ENCODE assay signal across 22 cellular contexts in the genomic region with DNA sequence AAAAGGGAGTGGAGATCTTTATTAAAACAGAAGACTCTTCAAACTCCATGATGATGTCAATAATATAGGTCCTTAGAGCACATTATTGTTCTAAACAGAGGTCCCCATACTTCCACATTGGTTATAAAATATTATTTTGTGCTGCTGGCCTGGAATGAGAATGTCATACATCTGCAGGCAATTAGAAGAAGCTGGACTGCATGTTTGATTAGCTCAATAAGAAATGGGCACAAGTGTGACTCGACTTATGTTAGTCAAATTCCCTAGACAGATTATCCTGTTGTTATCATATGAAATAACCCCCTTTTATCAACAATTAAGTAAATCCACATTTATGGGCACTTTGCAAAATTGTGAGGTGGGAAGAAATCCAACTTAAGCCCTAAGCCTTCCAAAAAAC. TPM values are rescaled to one million over a fixed set of nuclear protein-coding genes. Genes with fewer than 3 reads are reported as not detected.
DNase-seq lines count a peak whose midpoint lies in the region; ATAC-seq, FAIRE-seq and TF ChIP-seq lines count a peak whose summit lies in the region.
"Had no signal": no experiment of that assay in that cellular context is flagged by ENCODE, and none has a peak within 500 bp of the region (broad histone marks: within the 10 kb centered on the region; RNA-seq: fewer than 3 reads in every experiment).

No MANE protein-coding gene starts in this region.

- ATAC-seq in K562 (no peak), HG03521 (IDR thresholded peaks at IDR 0.05; ENCODE audit: unreplicated experiment) (no peak), HG03135 (IDR thresholded peaks at IDR 0.05; ENCODE audit: unreplicated experiment) (no peak), GM21423 (IDR thresholded peaks at IDR 0.05; ENCODE audit: unreplicated experiment) (no peak)
- ATAC-seq: HCT116 had no signal

- CTCF ChIA-PET in K562 (lab: Yijun Ruan, JAX; ENCODE audit: low intra/inter-chr PET ratio), result no interaction called here

- H3K9me1 ChIP-seq in K562 (ENCODE audit: control insufficient read depth, insufficient read depth, low read length), result no peaks in the 10 kb centered on the region

- H3K27me3 ChIP-seq in ACC112 (ENCODE audit: insufficient read depth, low read length), result no peaks in the 10 kb centered on the region
- peaks cover 7 to 14% of the 10 kb centered on the region in 2 experiments; a peak in 4 of 5 replicates for H3K27me3 ChIP-seq in K562 (ENCODE audit: control insufficient read depth in 2 of 2, insufficient read depth in 2 of 2, low read length in 2 of 2)
- H3K27me3 ChIP-seq in osteoblast (ENCODE audit: insufficient read depth, low read length), result no peaks in the 10 kb centered on the region

- no TSS peak for BruUV-seq in K562 (replicated peaks; lab: Mats Ljungman, UMichigan)

- DNase-seq in K562 (ENCODE audit: extremely low read depth in 1 of 4, low spot score in 3 of 4), result no peak
- DNase-seq in fibroblast of mammary gland (ENCODE audit: low read depth), result peak; percentile 38
- DNase-seq in osteoblast (ENCODE audit: insufficient read length, low spot score, missing footprints), result no peak
- no peak for DNase-seq in T-helper 2 cell
- DNase-seq: 8988T; BE2C; C1 segment of cervical spinal cord; Caco-2; CD4-positive, CD25-positive, alpha-beta regulatory T cell; CD8-positive, alpha-beta memory T cell; GOT3; H7; HFFc6 had no signal

- H3K9me3 ChIP-seq in K562 (replicated peaks; ENCODE audit: control insufficient read depth, insufficient read depth, low read depth, low read length) (no peaks in the 10 kb centered on the region), osteoblast (ENCODE audit: low read depth, low read length) (no peaks in the 10 kb centered on the region)
- H3K9me3 ChIP-seq: BE2C, Caco-2 had no signal

- TF ChIP-seq EP300 in K562 (IDR thresholded peaks at IDR 0.05; ENCODE audit: low read length), result no peak

- H2AFZ ChIP-seq in ACC112 (ENCODE audit: low read length, unreplicated experiment), result no peak overlapping the region
- no peak overlapping the region for H2AFZ ChIP-seq in K562 (ENCODE audit: low read depth, low read length)
- H2AFZ ChIP-seq in osteoblast (ENCODE audit: low read length), result no peak overlapping the region

- H3K36me3 ChIP-seq in ACC112 (ENCODE audit: insufficient read depth, low read length), result peaks cover 48% of the 10 kb centered on the region
- no peaks in the 10 kb centered on the region for H3K36me3 ChIP-seq in K562 (ENCODE audit: control insufficient read depth, insufficient read depth, low read length)
- H3K36me3 ChIP-seq in osteoblast (ENCODE audit: insufficient read depth, low read length), result peaks cover 83% of the 10 kb centered on the region
- H3K36me3 ChIP-seq: BE2C had no signal

- TF ChIP-seq POLR2A in K562 (conservative IDR thresholded peaks at IDR 0.05), result no peak

- peak overlapping the region; percentile 25 for H3K4me3 ChIP-seq in ACC112 (ENCODE audit: low read depth, low read length)
- no peak overlapping the region for H3K4me3 ChIP-seq in K562
- no peak overlapping the region for H3K4me3 ChIP-seq in fibroblast of mammary gland (ENCODE audit: control insufficient read depth, low read depth, low read length)
- H3K4me3 ChIP-seq in osteoblast (ENCODE audit: insufficient read depth, low read length), result peak overlapping the region; percentile 13

- POLR2A ChIA-PET in K562 (lab: Yijun Ruan, JAX), result no interaction called here

- H3K4me1 ChIP-seq in ACC112 (ENCODE audit: control insufficient read depth, insufficient read depth, low read length, unreplicated experiment) (peaks cover 28% of the 10 kb centered on the region), K562 (replicated peaks in 1 of 2; ENCODE audit: control insufficient read depth in 2 of 2, insufficient read depth in 2 of 2, low read length in 2 of 2) (no peaks in the 10 kb centered on the region), osteoblast (ENCODE audit: insufficient read depth, low read length) (peaks cover 42% of the 10 kb centered on the region)
- H3K4me1 ChIP-seq: BE2C, Caco-2 had no signal

- TF ChIP-seq RAD21 in K562 (CRISPR knock-in tag; conservative IDR thresholded peaks at IDR 0.05 in 1 of 2, IDR thresholded peaks at IDR 0.05 in 1 of 2), result no peak

- H3K4me2 ChIP-seq in K562 (ENCODE audit: insufficient read depth, low read length) (no peak overlapping the region), osteoblast (ENCODE audit: insufficient read depth, low read length) (peak overlapping the region; percentile 32)

- H3K9ac ChIP-seq in K562 (ENCODE audit: insufficient read depth in 1 of 2, low read depth in 2 of 2, low read length in 2 of 2), result no peak overlapping the region

- 0% methylated on average over 1 of the region's 1 CpG for WGBS in K562 (ENCODE audit: insufficient coverage, low coverage, missing lambda C conversion rate)

- intact Hi-C loops in K562 (cut with micrococcal nuclease), result no loop called here

- TF ChIP-seq CTCF in K562 (IDR thresholded peaks at IDR 0.05 in 2 of 3, conservative IDR thresholded peaks at IDR 0.05 in 1 of 3; ENCODE audit: insufficient read depth in 2 of 3, low read depth in 1 of 3, low read length in 3 of 3) (no peak), fibroblast of mammary gland (conservative IDR thresholded peaks at IDR 0.05; ENCODE audit: control insufficient read depth, insufficient read depth, low read depth, low read length) (no peak), osteoblast (IDR thresholded peaks at IDR 0.05; ENCODE audit: extremely low read depth, low read depth, low read length) (no peak)

- in situ Hi-C loops in K562 (cut with MboI), result no loop called here

- H3K79me2 ChIP-seq in ACC112 (ENCODE audit: control insufficient read depth, insufficient read depth, low read length, unreplicated experiment) (peaks cover 32% of the 10 kb centered on the region), K562 (ENCODE audit: control insufficient read depth, insufficient read depth, low read length) (no peaks in the 10 kb centered on the region), osteoblast (ENCODE audit: insufficient read depth, low read length) (peaks cover 76% of the 10 kb centered on the region)

- H4K20me1 ChIP-seq in K562 (replicated peaks; ENCODE audit: control insufficient read depth, insufficient read depth, low read length) (no peaks in the 10 kb centered on the region), osteoblast (ENCODE audit: insufficient read depth, low read length) (peaks cover 21% of the 10 kb centered on the region)

- peak; percentile 54 for FAIRE-seq in K562 (lab: Jason Lieb, UNC)
- FAIRE-seq: D721Med, G401.6, GM12891 had no signal

- peak overlapping the region; percentile 24 for H3K27ac ChIP-seq in ACC112 (ENCODE audit: low read depth, low read length)
- no peak overlapping the region for H3K27ac ChIP-seq in K562 (ENCODE audit: extremely low read depth, low read depth, low read length)
- no peak overlapping the region for H3K27ac ChIP-seq in osteoblast (ENCODE audit: low read depth, low read length)

TF ChIP-seq in K562, 482 proteins besides CTCF, POLR2A, EP300 and RAD21 (continues in another document):
- no peak for TF ChIP-seq FOXJ3 (CRISPR knock-in tag; IDR thresholded peaks at IDR 0.05)
- TF ChIP-seq STAT5B (CRISPR knock-in tag; IDR thresholded peaks at IDR 0.05), result no peak
- TF ChIP-seq, protein P1, sequence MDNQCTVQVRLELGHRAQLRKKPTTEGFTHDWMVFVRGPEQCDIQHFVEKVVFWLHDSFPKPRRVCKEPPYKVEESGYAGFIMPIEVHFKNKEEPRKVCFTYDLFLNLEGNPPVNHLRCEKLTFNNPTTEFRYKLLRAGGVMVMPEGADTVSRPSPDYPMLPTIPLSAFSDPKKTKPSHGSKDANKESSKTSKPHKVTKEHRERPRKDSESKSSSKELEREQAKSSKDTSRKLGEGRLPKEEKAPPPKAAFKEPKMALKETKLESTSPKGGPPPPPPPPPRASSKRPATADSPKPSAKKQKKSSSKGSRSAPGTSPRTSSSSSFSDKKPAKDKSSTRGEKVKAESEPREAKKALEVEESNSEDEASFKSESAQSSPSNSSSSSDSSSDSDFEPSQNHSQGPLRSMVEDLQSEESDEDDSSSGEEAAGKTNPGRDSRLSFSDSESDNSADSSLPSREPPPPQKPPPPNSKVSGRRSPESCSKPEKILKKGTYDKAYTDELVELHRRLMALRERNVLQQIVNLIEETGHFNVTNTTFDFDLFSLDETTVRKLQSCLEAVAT (IDR thresholded peaks at IDR 0.05), result no peak
- TF ChIP-seq ZNF280A (IDR thresholded peaks at IDR 0.05; ENCODE audit: low read depth, partially characterized antibody), result no peak
- no peak for TF ChIP-seq SAFB2 (IDR thresholded peaks at IDR 0.05; ENCODE audit: borderline replicate concordance, low read depth, low read length, severe bottlenecking)

RNA-seq across cellular contexts. Expression of gene EFEMP1, which starts 8.8 kb away (rescaled TPM):
- total RNA-seq in K562 (2011; cell fraction: chromatin; rRNA removed; ENCODE audit: low replicate concordance), result 3.1 and 4.1 TPM in 2 replicates
- 3.0 and 5.8 TPM in 2 replicates for total RNA-seq in K562 (2011; cell fraction: nucleolus; rRNA removed)
- 2.4 and 3.3 TPM in 2 replicates for total RNA-seq in K562 (2011; cell fraction: nucleoplasm; rRNA removed)
- total RNA-seq in K562 (2014; rRNA removed), result 0.16 and 0.32 TPM in 2 replicates
- total RNA-seq in K562 (2014; rRNA removed; fragmentation: Illumina TruSeq; extraction: Trizol), result 0.19 and 0.22 TPM in 2 replicates
- total RNA-seq in K562 (2015; rRNA removed; fragmentation: Illumina TruSeq; extraction: Trizol), result 0.07 and 0.53 TPM in 2 replicates
- 0.82 and 0.83 TPM in 2 replicates for total RNA-seq in K562 (2021)
- polyA plus RNA-seq in K562 (2011; rRNA removed), result 0.70 and 6.2 TPM in 2 replicates
- 1.3 and 4.9 TPM in 2 replicates for polyA plus RNA-seq in K562 (2011; cell fraction: cytosol; rRNA removed)
- polyA plus RNA-seq in K562 (2011; cell fraction: nucleus; rRNA removed), result 0.53 and 4.8 TPM in 2 replicates
- polyA plus RNA-seq in K562 (2012), result 0.35 and 0.42 TPM in 2 replicates
- polyA plus RNA-seq in K562 (2014; fragmentation: Illumina TruSeq; extraction: Trizol), result 0.22 and 0.79 TPM in 2 replicates
- under 1 TPM; 0.15 to 0.22 TPM for polyA plus RNA-seq in K562 (2014; fragmentation: Nextera tagmentation; extraction: Ambion mirVana)
- polyA plus RNA-seq in K562 (2014; rRNA removed), result 0.05 and 0.07 TPM in 2 replicates
- polyA minus RNA-seq in K562 (2011; rRNA and poly(A)+ RNA removed), result 2.1 and 10.4 TPM in 2 replicates
- polyA minus RNA-seq in K562 (2011; cell fraction: cytosol; rRNA and poly(A)+ RNA removed), result 4.9 TPM in 1 of 2 replicates, not detected in the other
- polyA minus RNA-seq in K562 (2011; cell fraction: nucleus; rRNA and poly(A)+ RNA removed), result 1.4 and 3.9 TPM in 2 replicates
- 1,402 and 1,564 TPM in 2 replicates for total RNA-seq in osteoblast
- total RNA-seq: Caco-2; CD4-positive, CD25-positive, alpha-beta regulatory T cell; CD8-positive, alpha-beta memory T cell; HT-29 had no signal
- polyA plus RNA-seq: CD4-positive, CD25-positive, alpha-beta regulatory T cell; CD8-positive, alpha-beta memory T cell had no signal

Comparison
In these comparisons a context has a peak if more than half of its experiments do, and no peak if none do; other contexts are left out.
1. H3K4me3 ChIP-seq: peak in ACC112 (single experiment) and osteoblast (single experiment); none in K562 (single experiment) and fibroblast of mammary gland (single experiment).
2. RNA of gene EFEMP1, which starts 8.8 kb away (total RNA-seq): 1,402 to 1,564 TPM in osteoblast; 0.07 to 5.8 TPM in K562; every median in the first group is over 100 times any median in the second.